In genomic region chr1:218346391-218347204, GRCh38 we compare ENCODE assay signal across 8 cellular contexts. TPM values are rescaled to one million over a fixed set of nuclear protein-coding genes. Genes with fewer than 3 reads are reported as not detected.
A peak's percentile ranks its signal among the peaks of the same experiment; 100 is the strongest.
DNase-seq lines count a peak whose midpoint lies in the region; ATAC-seq and TF ChIP-seq lines count a peak whose summit lies in the region.

No MANE protein-coding gene starts in this region.

- no peaks in the 10 kb centered on the region for H3K9me3 Mint-ChIP-seq in osteocyte (ENCODE audit: unreplicated experiment)

- TF ChIP-seq CTCF in SK-N-SH (IDR thresholded peaks at IDR 0.05) (no peak), PC-3 (conservative IDR thresholded peaks at IDR 0.05; ENCODE audit: low read depth, low read length) (no peak), osteocyte (IDR thresholded peaks at IDR 0.05) (no peak)

- no peaks in the 10 kb centered on the region for H3K36me3 Mint-ChIP-seq in osteocyte (ENCODE audit: unreplicated experiment)

- H3K79me2 ChIP-seq in SK-N-SH (ENCODE audit: insufficient read depth) (no peaks in the 10 kb centered on the region), PC-3 (ENCODE audit: low read length) (peaks cover 88% of the 10 kb centered on the region)

- H3K4me2 ChIP-seq in SK-N-SH: peak overlapping the region; percentile 73
- H3K4me2 ChIP-seq in PC-3 (ENCODE audit: low read length): peak overlapping the region; percentile 89

- TF ChIP-seq EP300 in SK-N-SH (IDR thresholded peaks at IDR 0.05; ENCODE audit: borderline replicate concordance in 1 of 2, low read depth in 1 of 2, low read length in 1 of 2): no peak

- CTCF ChIA-PET in SK-N-SH (lab: Yijun Ruan, JAX) (interaction anchor here (0.9 to 2.4 kb wide), 5 partner anchors 13 to 721 kb away, joined by 3 to 7 read pairs (median 3); no protein-coding TSS in a partner anchor), PC-3 (lab: Charles Lee) (interaction anchor here (1.0 to 3.4 kb wide), 2 partner anchors 720 kb away, joined by 4 to 14 read pairs; no protein-coding TSS in a partner anchor)

- H3K27me3 Mint-ChIP-seq in osteocyte (ENCODE audit: unreplicated experiment): no peaks in the 10 kb centered on the region

- H2AFZ ChIP-seq in SK-N-SH (ENCODE audit: low read depth) (peak overlapping the region; percentile 75; the same call in 1 of the 2 replicates), PC-3 (ENCODE audit: low read length) (peak overlapping the region; percentile 42), neuron (ENCODE audit: low read depth, low read length) (peak overlapping the region; percentile 63)

- H3K4me3 ChIP-seq in SK-N-SH (ENCODE audit: low read depth in 2 of 2, low read length in 1 of 2) (peak overlapping the region; percentile 52 to 57), PC-3 (ENCODE audit: low read length) (peak overlapping the region; percentile 78), neuron (ENCODE audit: low read length) (peak overlapping the region; percentile 64)

- peaks cover 30% of the 10 kb centered on the region for H3K4me1 Mint-ChIP-seq in osteocyte (ENCODE audit: unreplicated experiment)

- H4K20me1 ChIP-seq in SK-N-SH (ENCODE audit: insufficient read depth): no peaks in the 10 kb centered on the region
- peaks cover 39% of the 10 kb centered on the region for H4K20me1 ChIP-seq in PC-3 (ENCODE audit: low read length)

- WGBS in SK-N-SH (ENCODE audit: low lambda C conversion rate): 79% methylated on average over 39 of the region's 39 CpGs

- H3K9me2 ChIP-seq in SK-N-SH: no peaks in the 10 kb centered on the region
- no peaks in the 10 kb centered on the region for H3K9me2 ChIP-seq in PC-3 (replicated peaks; ENCODE audit: low read length)

- DNase-seq in SK-N-SH (no peak), PC-3 (peak; percentile 60), fibroblast of gingiva (ENCODE audit: low read depth) (peak; percentile 31), globus pallidus (ENCODE audit: low spot score) (no peak), osteocyte (ENCODE audit: extremely low spot score, unreplicated experiment) (no peak), NCI-H526 (lab: John Stamatoyannopoulos, UW) (no peak)

- H3K9ac ChIP-seq in SK-N-SH (peak overlapping the region; percentile 61), PC-3 (ENCODE audit: low read length) (peak overlapping the region; percentile 94)

- peaks cover 0 to 6% of the 10 kb centered on the region in 2 experiments for H3K36me3 ChIP-seq in SK-N-SH (replicated peaks in 1 of 2; ENCODE audit: control insufficient read depth in 1 of 2, insufficient read depth in 2 of 2, low read length in 1 of 2)
- H3K36me3 ChIP-seq in PC-3 (ENCODE audit: low read depth, low read length): peaks cover 11% of the 10 kb centered on the region; the same call in 1 of the 2 replicates
- H3K36me3 ChIP-seq in neuron (ENCODE audit: insufficient read depth, low read length): no peaks in the 10 kb centered on the region

- H3K4me3 Mint-ChIP-seq in osteocyte (ENCODE audit: unreplicated experiment): no peak overlapping the region

- H3K9me3 ChIP-seq in SK-N-SH: no peaks in the 10 kb centered on the region
- no peaks in the 10 kb centered on the region for H3K9me3 ChIP-seq in PC-3 (ENCODE audit: low read length)
- H3K9me3 ChIP-seq in neuron (ENCODE audit: low read length): no peaks in the 10 kb centered on the region

- no peak for TF ChIP-seq RAD21 in SK-N-SH (IDR thresholded peaks at IDR 0.05; ENCODE audit: low read length)

- no peaks in the 10 kb centered on the region for H3K27me3 ChIP-seq in SK-N-SH (ENCODE audit: insufficient read depth)
- no peaks in the 10 kb centered on the region for H3K27me3 ChIP-seq in PC-3 (ENCODE audit: low read length)
- H3K27me3 ChIP-seq in neuron (ENCODE audit: insufficient read depth, low read length): no peaks in the 10 kb centered on the region

- intact Hi-C loops in PC-3 (cut with micrococcal nuclease): loop anchor here (1.0 to 10.0 kb wide), 8 partner anchors 31 to 971 kb away; no protein-coding TSS in a partner anchor

- no peak overlapping the region; a peak in 1 of 4 replicates for H3K27ac ChIP-seq in SK-N-SH (ENCODE audit: low read depth in 2 of 2, low read length in 1 of 2)
- peak overlapping the region; percentile 84 for H3K27ac ChIP-seq in PC-3 (ENCODE audit: low read length)

- no TSS peak for BruUV-seq in PC-3 (replicated peaks; lab: Mats Ljungman, UMichigan)

- no peak overlapping the region for H3K27ac Mint-ChIP-seq in osteocyte (ENCODE audit: unreplicated experiment)

- H3K4me1 ChIP-seq in SK-N-SH (ENCODE audit: control insufficient read depth in 1 of 2, insufficient read depth in 2 of 2, low read depth in 1 of 2, low read length in 1 of 2): peaks cover 7 to 20% of the 10 kb centered on the region in 2 experiments; a peak in 2 of 4 replicates
- H3K4me1 ChIP-seq in PC-3 (ENCODE audit: insufficient read depth, low read length): peaks cover 43% of the 10 kb centered on the region
- peaks cover 35% of the 10 kb centered on the region for H3K4me1 ChIP-seq in neuron (ENCODE audit: insufficient read depth, low read length)

- ATAC-seq in SK-N-SH treated with all-trans-retinoic acid at 6 μM for 48 hours (no peak), PC-3 (peak; percentile 2)

- POLR2A ChIA-PET in SK-N-SH (lab: Yijun Ruan, JAX) (no interaction called here), PC-3 (lab: Charles Lee; ENCODE audit: unreplicated experiment) (interaction anchor here (0.5 to 2.3 kb wide), 6 partner anchors 30 to 1357 kb away, joined by 3 to 23 read pairs (median 4); no protein-coding TSS in a partner anchor)

- H3F3A ChIP-seq in SK-N-SH (replicated peaks; ENCODE audit: insufficient read depth): peaks cover 5% of the 10 kb centered on the region
- H3F3A ChIP-seq in PC-3 (ENCODE audit: low read length, unreplicated experiment): peaks cover 4% of the 10 kb centered on the region

TF ChIP-seq in SK-N-SH, 30 proteins besides CTCF, POLR2A, EP300 and RAD21 (continues in another document):
- no peak for TF ChIP-seq TEAD4 (IDR thresholded peaks at IDR 0.05; ENCODE audit: borderline replicate concordance, insufficient read depth)
- TF ChIP-seq EZH2phosphoT487 (IDR thresholded peaks at IDR 0.05; ENCODE audit: borderline replicate concordance, low read depth): no peak
- TF ChIP-seq CHD2 (IDR thresholded peaks at IDR 0.05; ENCODE audit: low read length, partially characterized antibody): no peak
- no peak for TF ChIP-seq REST (IDR thresholded peaks at IDR 0.05; ENCODE audit: low read depth, low read length)

TF ChIP-seq in SK-N-SH treated with all-trans-retinoic acid at 6 μM for 48 hours, 23 proteins besides CTCF, POLR2A, EP300 and RAD21 (continues in another document):
- no peak for TF ChIP-seq CSRNP3 (CRISPR knock-in tag; IDR thresholded peaks at IDR 0.05)
- TF ChIP-seq BACH2 (CRISPR knock-in tag; IDR thresholded peaks at IDR 0.05; ENCODE audit: borderline replicate concordance): no peak
- TF ChIP-seq ZFP30 (CRISPR knock-in tag; IDR thresholded peaks at IDR 0.05): no peak
- TF ChIP-seq TCF4 (CRISPR knock-in tag; IDR thresholded peaks at IDR 0.05; ENCODE audit: borderline replicate concordance): no peak
- TF ChIP-seq ESRRG (CRISPR knock-in tag; IDR thresholded peaks at IDR 0.05): no peak
- TF ChIP-seq TSHZ2 (CRISPR knock-in tag; IDR thresholded peaks at IDR 0.05): no peak
- TF ChIP-seq ZNF8 (CRISPR knock-in tag; IDR thresholded peaks at IDR 0.05): no peak

RNA-seq across cellular contexts. Expression of gene TGFB2, which starts 1.5 kb away (rescaled TPM):
- 2.4 and 3.8 TPM in 2 replicates for polyA plus RNA-seq in SK-N-SH (2012; rRNA removed)
- 4.0 and 5.1 TPM in 2 replicates for polyA plus RNA-seq in SK-N-SH (2012; cell fraction: cytosol; rRNA removed)
- polyA plus RNA-seq in SK-N-SH (2012; cell fraction: nucleus; rRNA removed): 2.6 and 7.2 TPM in 2 replicates
- 38.7 and 50.3 TPM in 2 replicates for total RNA-seq in PC-3 (2014; rRNA removed)
- 175 and 184 TPM in 2 replicates for total RNA-seq in osteocyte

Comparison
In these comparisons a context has a peak if more than half of its experiments do, and no peak if none do; other contexts are left out.
1. DNase-seq: peak in PC-3 (single experiment) and fibroblast of gingiva (single experiment); none in SK-N-SH (single experiment), globus pallidus (single experiment), osteocyte (single experiment) and NCI-H526 (0 of 2).
2. Peak in every context shown above with its lines, with median percentiles within 50 percentile points of each other: H2AFZ ChIP-seq and H3K4me3 ChIP-seq.